ENCODE assay signal across 1 cellular context in genomic region chr16:66936462-66936861, GRCh38.
TF ChIP-seq lines count a peak whose summit lies in the region.

No MANE protein-coding gene starts in this region.

TF ChIP-seq in K562, 482 proteins besides CTCF, POLR2A, EP300 and RAD21:
- peak; percentile 12; the same call in 1 of the 2 replicates for TF ChIP-seq ZFX (CRISPR knock-in tag; IDR thresholded peaks at IDR 0.05)
- no peak for TF ChIP-seq EWSR1 (IDR thresholded peaks at IDR 0.05; ENCODE audit: borderline replicate concordance, low read depth, partially characterized antibody)
- no peak for TF ChIP-seq SRSF3 (IDR thresholded peaks at IDR 0.05; ENCODE audit: insufficient read depth, low read length)
- no peak for TF ChIP-seq ZNF507 (tag; conservative IDR thresholded peaks at IDR 0.05)
- no peak for TF ChIP-seq ZNF445 (CRISPR knock-in tag; IDR thresholded peaks at IDR 0.05; ENCODE audit: low read depth)
- TF ChIP-seq XRCC4 (IDR thresholded peaks at IDR 0.05; ENCODE audit: extremely low read depth, insufficient read depth, insufficient read length): no peak
- no peak for TF ChIP-seq ZC3H8 (IDR thresholded peaks at IDR 0.05)
